26 cellular contexts compared by ENCODE assay signal in genomic region chr10:113458944-113459343, GRCh38.
"Had no signal": no experiment of that assay in that cellular context is flagged by ENCODE, and none has a peak within 500 bp of the region (broad histone marks: within the 10 kb centered on the region; RNA-seq: fewer than 3 reads in every experiment).

No MANE protein-coding gene starts in this region.

- H3K9me3 ChIP-seq: ascending aorta, breast epithelium had no signal

- H3K4me3 ChIP-seq: ascending aorta, breast epithelium, coronary artery, dorsolateral prefrontal cortex had no signal

- H3K36me3 Mint-ChIP-seq: activated CD4-positive, alpha-beta memory T cell treated with anti-CD3 and anti-CD28 coated beads for 36 hours; activated CD8-positive, alpha-beta memory T cell treated with anti-CD3 and anti-CD28 coated beads, Interleukin-2, amount 10 ng/mL, durations not matched to agents 7 days and 5 days; activated naive CD4-positive, alpha-beta T cell treated with anti-CD3 and anti-CD28 coated beads, Interleukin-2, amount 50 U/mL, for 24 hours; activated naive CD8-positive, alpha-beta T cell treated with anti-CD3 and anti-CD28 coated beads, Interleukin-2, amount 10 ng/mL, durations not matched to agents 7 days and 5 days; brain had no signal

- H3K4me1 ChIP-seq: ascending aorta had no signal

- H3K9me3 Mint-ChIP-seq: activated CD4-positive, alpha-beta memory T cell treated with anti-CD3 and anti-CD28 coated beads for 36 hours; activated CD4-positive, alpha-beta T cell treated with anti-CD3 and anti-CD28 coated beads, Interleukin-2, amount 10 ng/mL, durations not matched to agents 24 days and 14 days; activated naive CD4-positive, alpha-beta T cell treated with anti-CD3 and anti-CD28 coated beads for 36 hours; activated naive CD4-positive, alpha-beta T cell treated with anti-CD3 and anti-CD28 coated beads, Interleukin-2, amount 50 U/mL, for 24 hours; activated naive CD8-positive, alpha-beta T cell treated with anti-CD3 and anti-CD28 coated beads, Interleukin-2, amount 10 ng/mL, durations not matched to agents 7 days and 5 days; activated T-helper 1 cell treated with anti-CD3 and anti-CD28 coated beads, Interleukin-12 subunit alpha, Interleukin-12 subunit beta, Interleukin-2, Interleukin-4 antibody, amounts not matched to agents 30 ng/mL and 10 ng/mL and 1 ng/mL, durations not matched to agents 14 hours and 24 hours and 36 hours; activated T-helper 2 cell treated with anti-CD3 and anti-CD28 coated beads, Interferon-gamma antibody, Interleukin-2, Interleukin-4, amounts not matched to agents 10 μg/mL and 5 μg/mL and 100 μg/mL, durations not matched to agents 14 hours and 24 hours and 36 hours; central memory CD8-positive, alpha-beta T cell had no signal

- H3K36me3 ChIP-seq: ascending aorta, breast epithelium had no signal

- H3K27ac ChIP-seq: ascending aorta, breast epithelium, coronary artery, dorsolateral prefrontal cortex, epithelial cell of prostate had no signal

- ATAC-seq: activated CD4-positive, alpha-beta T cell treated with anti-CD3 and anti-CD28 coated beads for 36 hours; activated CD8-positive, alpha-beta memory T cell treated with anti-CD3 and anti-CD28 coated beads, Interleukin-2, amount 10 ng/mL, durations not matched to agents 7 days and 5 days; activated CD8-positive, alpha-beta T cell treated with anti-CD3 and anti-CD28 coated beads, Interleukin-2, amount 10 ng/mL, durations not matched to agents 7 days and 5 days had no signal

- DNase-seq: activated CD4-positive, alpha-beta memory T cell treated with anti-CD3 and anti-CD28 coated beads for 36 hours; activated CD4-positive, alpha-beta T cell treated with anti-CD3 and anti-CD28 coated beads for 36 hours; activated CD4-positive, alpha-beta T cell treated with anti-CD3 and anti-CD28 coated beads, Interleukin-2, amount 10 ng/mL, durations not matched to agents 24 days and 14 days; activated CD4-positive, CD25-positive, alpha-beta regulatory T cell; activated CD4-positive, CD25-positive, alpha-beta regulatory T cell treated with anti-CD3 and anti-CD28 coated beads, Interleukin-2, amount 50 U/mL, for 72 hours; activated CD8-positive, alpha-beta memory T cell treated with anti-CD3 and anti-CD28 coated beads, Interleukin-2, amount 10 ng/mL, durations not matched to agents 7 days and 5 days; activated CD8-positive, alpha-beta memory T cell treated with anti-CD3 and anti-CD28 coated beads, Interleukin-2, amount 50 U/mL, for 4 hours; activated CD8-positive, alpha-beta T cell treated with anti-CD3 and anti-CD28 coated beads, Interleukin-2, amount 10 ng/mL, durations not matched to agents 7 days and 5 days; activated effector memory CD4-positive, alpha-beta T cell treated with anti-CD3 and anti-CD28 coated beads, Interleukin-2, amount 50 U/mL, for 16 hours; activated naive CD4-positive, alpha-beta T cell treated with anti-CD3 and anti-CD28 coated beads for 36 hours; activated naive CD8-positive, alpha-beta T cell treated with anti-CD3 and anti-CD28 coated beads, Interleukin-2, amount 10 ng/mL, durations not matched to agents 7 days and 5 days; activated T-cell treated with anti-CD3 and anti-CD28 coated beads, Interleukin-2, amount 50 U/mL, for 1 hour; activated T-cell treated with anti-CD3 and anti-CD28 coated beads, Interleukin-2, amount 50 U/mL, for 48 hours; dorsolateral prefrontal cortex; foreskin fibroblast; T-helper 2 cell had no signal

- H3K27ac Mint-ChIP-seq: activated CD4-positive, alpha-beta memory T cell treated with anti-CD3 and anti-CD28 coated beads for 36 hours; activated CD4-positive, alpha-beta T cell treated with anti-CD3 and anti-CD28 coated beads for 36 hours; activated CD4-positive, alpha-beta T cell treated with anti-CD3 and anti-CD28 coated beads, Interleukin-2, amount 10 ng/mL, durations not matched to agents 24 days and 14 days; activated CD8-positive, alpha-beta memory T cell treated with anti-CD3 and anti-CD28 coated beads, Interleukin-2, amount 10 ng/mL, durations not matched to agents 7 days and 5 days; activated CD8-positive, alpha-beta T cell treated with anti-CD3 and anti-CD28 coated beads, Interleukin-2, amount 10 ng/mL, durations not matched to agents 7 days and 5 days; activated naive CD4-positive, alpha-beta T cell treated with anti-CD3 and anti-CD28 coated beads for 36 hours; activated naive CD4-positive, alpha-beta T cell treated with anti-CD3 and anti-CD28 coated beads, Interleukin-2, amount 50 U/mL, for 24 hours; activated naive CD8-positive, alpha-beta T cell treated with anti-CD3 and anti-CD28 coated beads, Interleukin-2, amount 10 ng/mL, durations not matched to agents 7 days and 5 days; activated T-helper 1 cell treated with anti-CD3 and anti-CD28 coated beads, Interleukin-12 subunit alpha, Interleukin-12 subunit beta, Interleukin-2, Interleukin-4 antibody, amounts not matched to agents 30 ng/mL and 10 ng/mL and 1 ng/mL, durations not matched to agents 14 hours and 24 hours and 36 hours; activated T-helper 2 cell treated with anti-CD3 and anti-CD28 coated beads, Interferon-gamma antibody, Interleukin-2, Interleukin-4, amounts not matched to agents 10 μg/mL and 5 μg/mL and 100 μg/mL, durations not matched to agents 14 hours and 24 hours and 36 hours; dendritic cell treated with granulocyte-macrophage colony-stimulating factor and Interleukin-4, amounts not matched to agents 40 ng/mL and 50 ng/mL, for 4 days had no signal

- H3K27me3 ChIP-seq: ascending aorta, breast epithelium had no signal
